ENCODE assay signal across 23 cellular contexts in the genomic region with DNA sequence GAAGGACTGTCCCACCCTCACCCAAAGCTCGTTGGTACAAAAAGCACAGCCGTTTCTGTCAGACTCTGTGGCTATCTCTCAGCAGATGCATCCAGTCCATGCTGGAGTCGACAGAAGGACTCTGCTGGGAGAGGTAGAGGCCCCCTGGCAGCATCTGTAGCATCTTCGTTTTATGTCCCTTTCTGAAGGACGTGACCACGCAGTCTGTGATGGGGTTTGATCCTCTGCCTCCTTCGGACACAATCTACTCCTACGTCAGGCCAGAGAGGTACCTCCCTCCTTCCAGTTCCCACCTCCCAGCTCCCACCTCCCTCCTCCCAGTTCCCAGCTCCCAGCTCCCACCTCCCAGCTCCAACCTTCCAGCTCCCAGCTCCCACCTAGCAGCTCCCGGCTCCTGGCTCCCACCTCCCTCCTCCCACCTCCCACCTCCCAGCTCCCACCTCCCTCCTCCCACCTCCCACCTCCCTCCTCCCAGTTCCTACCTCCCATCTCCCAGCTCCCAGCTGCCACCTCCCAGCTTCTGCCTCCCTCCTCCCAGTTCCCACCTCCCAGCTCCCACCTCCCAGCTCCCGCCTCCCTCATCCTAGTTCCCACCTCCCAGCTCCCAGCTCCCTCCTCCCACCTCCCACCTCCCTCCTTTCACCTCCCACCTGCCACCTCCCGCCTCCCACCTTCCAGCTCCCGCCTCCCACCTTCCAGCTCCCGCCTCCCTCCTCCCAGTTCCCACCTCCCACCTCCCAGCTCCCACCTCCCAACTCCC.
"Had no signal": no experiment of that assay in that cellular context is flagged by ENCODE, and none has a peak within 500 bp of the region (broad histone marks: within the 10 kb centered on the region; RNA-seq: fewer than 3 reads in every experiment).

No MANE protein-coding gene starts in this region.

- DNase-seq: activated CD4-positive, alpha-beta memory T cell treated with anti-CD3 and anti-CD28 coated beads, Interleukin-2, amount 10 ng/mL, durations not matched to agents 7 days and 5 days; activated CD4-positive, alpha-beta T cell treated with anti-CD3 and anti-CD28 coated beads for 1 hour; activated CD4-positive, alpha-beta T cell treated with anti-CD3 and anti-CD28 coated beads, Interleukin-2, amount 10 ng/mL, durations not matched to agents 7 days and 5 days; activated CD8-positive, alpha-beta memory T cell treated with anti-CD3 and anti-CD28 coated beads, Interleukin-2, amount 50 U/mL, for 48 hours; activated gamma-delta T cell; activated naive CD8-positive, alpha-beta T cell treated with anti-CD3 and anti-CD28 coated beads, Interleukin-2, amount 50 U/mL, for 24 hours; activated T-cell treated with anti-CD3 and anti-CD28 coated beads, Interleukin-2, amount 50 U/mL, for 24 hours; amygdala; foreskin keratinocyte; left ventricle myocardium inferior; mesendoderm; mucosa of descending colon; occipital lobe; posterior cingulate gyrus; spleen; stimulated activated naive CD4-positive, alpha-beta T cell treated with Interleukin-2 at 50 U/mL for 16 hours; T-helper 2 cell; trophoblast cell had no signal

- H3K27me3 ChIP-seq: breast epithelium, esophagus muscularis mucosa, foreskin keratinocyte, spleen had no signal

- H3K4me1 ChIP-seq: breast epithelium, foreskin keratinocyte had no signal

- H3K4me3 ChIP-seq: breast epithelium, esophagus muscularis mucosa, left ventricle myocardium inferior, lung, mucosa of descending colon, spleen, thoracic aorta had no signal

- H3K27ac ChIP-seq: breast epithelium, esophagus muscularis mucosa, foreskin keratinocyte, left ventricle myocardium inferior, spleen, thoracic aorta had no signal

- H3K36me3 ChIP-seq: breast epithelium had no signal

- H3K9me3 ChIP-seq: breast epithelium, esophagus muscularis mucosa, left ventricle myocardium inferior, mucosa of descending colon, spleen, thoracic aorta had no signal

- FAIRE-seq: urothelium cell line had no signal
